ENCODE assay signal across 16 cellular contexts in the genomic region with DNA sequence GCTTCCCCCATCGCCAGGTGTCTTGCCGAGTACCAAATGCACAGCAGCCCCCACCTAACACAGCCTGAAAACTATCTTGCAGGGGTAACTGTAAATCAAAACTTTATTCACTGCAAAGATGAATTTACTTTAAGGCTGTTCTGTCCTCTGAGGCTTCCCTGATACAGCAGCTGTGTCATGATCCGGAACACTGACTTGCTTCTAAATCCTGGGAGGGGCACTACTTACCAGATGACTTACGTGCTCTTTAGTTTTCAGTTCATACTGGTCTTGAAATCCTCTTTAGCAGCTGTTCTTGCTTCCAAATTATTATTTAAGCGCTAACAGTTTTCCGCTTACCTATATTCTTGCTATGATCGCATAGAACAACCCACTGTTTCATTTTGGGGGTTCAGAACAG. TPM values are rescaled to one million over a fixed set of nuclear protein-coding genes. Genes with fewer than 3 reads are reported as not detected.
DNase-seq lines count a peak whose midpoint lies in the region; ATAC-seq and TF ChIP-seq lines count a peak whose summit lies in the region.
"Had no signal": no experiment of that assay in that cellular context is flagged by ENCODE, and none has a peak within 500 bp of the region (broad histone marks: within the 10 kb centered on the region; RNA-seq: fewer than 3 reads in every experiment).

No MANE protein-coding gene starts in this region.

- no peak overlapping the region for H3K4me3 Mint-ChIP-seq in activated T-helper 17 cell treated with anti-CD3 and anti-CD28 coated beads, Interleukin-2, amount 50 U/mL, for 72 hours
- H3K4me3 Mint-ChIP-seq: CD8-positive, alpha-beta T cell had no signal

- H3K27me3 Mint-ChIP-seq in activated T-helper 17 cell treated with anti-CD3 and anti-CD28 coated beads, Interleukin-2, amount 50 U/mL, for 72 hours, result peaks cover 25% of the 10 kb centered on the region

- H3K4me1 Mint-ChIP-seq in activated T-helper 17 cell treated with anti-CD3 and anti-CD28 coated beads, Interleukin-2, amount 50 U/mL, for 72 hours, result no peaks in the 10 kb centered on the region

- WGBS in heart right ventricle, 2 donors, result 84 to 89% methylated on average over 7 of the region's 7 CpGs

- TF ChIP-seq CTCF in heart right ventricle (IDR thresholded peaks at IDR 0.05), result no peak

- intact Hi-C loops in heart right ventricle (cut with DNase I), result loop anchor here in 1 of 10 donors (10.0 kb wide), 1 partner anchor 78 kb away; no protein-coding TSS in a partner anchor

- H3K9me3 ChIP-seq in heart right ventricle, result peaks cover 0 to 6% (median 0%) of the 10 kb centered on the region in 11 donors
- H3K9me3 ChIP-seq: HAP-1 had no signal

- no peak overlapping the region for H3K27ac Mint-ChIP-seq in activated T-helper 17 cell treated with anti-CD3 and anti-CD28 coated beads, Interleukin-2, amount 50 U/mL, for 72 hours
- H3K27ac Mint-ChIP-seq: CD8-positive, alpha-beta T cell had no signal

- ATAC-seq in GM19455 (IDR thresholded peaks at IDR 0.05; ENCODE audit: unreplicated experiment), result no peak
- no peak for ATAC-seq in heart right ventricle
- no peak for ATAC-seq in activated T-helper 17 cell treated with anti-CD3 and anti-CD28 coated beads, Interleukin-2, amount 50 U/mL, for 72 hours (replicated peaks)
- ATAC-seq: CD8-positive, alpha-beta T cell had no signal

- no peak overlapping the region for H3K27ac ChIP-seq in heart right ventricle
- H3K27ac ChIP-seq: GM23248 had no signal

- peak in 2 of 3 experiments; percentile 14 to 55 for DNase-seq in NCI-H1417 (lab: John Stamatoyannopoulos, UW)
- no peak for DNase-seq in NCI-H1417 treated with DMSO at 0.1 percent for 48 hours (lab: John Stamatoyannopoulos, UW)
- DNase-seq in NCI-H82 treated with DMSO at 0.1 percent for 48 hours (lab: John Stamatoyannopoulos, UW; ENCODE audit: unreplicated experiment), result peak; percentile 28
- DNase-seq in myocyte (ENCODE audit: low read depth), result peak; percentile 25
- no peak for DNase-seq in middle frontal gyrus (ENCODE audit: extremely low spot score, low spot score)
- DNase-seq in heart right ventricle, result no peak
- DNase-seq: CD8-positive, alpha-beta T cell; GF-D8; GM23248; KG1; NCI-H187 treated with DMSO at 0.1 percent for 48 hours; NCI-H2171; NCI-H748 treated with DMSO at 0.1 percent for 48 hours had no signal

- no peaks in the 10 kb centered on the region for H3K36me3 Mint-ChIP-seq in activated T-helper 17 cell treated with anti-CD3 and anti-CD28 coated beads, Interleukin-2, amount 50 U/mL, for 72 hours (ENCODE audit: low read depth)
- H3K36me3 Mint-ChIP-seq: CD8-positive, alpha-beta T cell had no signal

- H3K9me3 Mint-ChIP-seq in activated T-helper 17 cell treated with anti-CD3 and anti-CD28 coated beads, Interleukin-2, amount 50 U/mL, for 72 hours, result no peaks in the 10 kb centered on the region
- H3K9me3 Mint-ChIP-seq: CD8-positive, alpha-beta T cell had no signal

- no peak overlapping the region for H3K4me3 ChIP-seq in heart right ventricle
- H3K4me3 ChIP-seq: GM23248, HAP-1 had no signal

- peaks cover 0 to 15% (median 0%) of the 10 kb centered on the region in 7 donors for H3K27me3 ChIP-seq in heart right ventricle

- peaks cover 0 to 2% (median 0%) of the 10 kb centered on the region in 9 donors for H3K36me3 ChIP-seq in heart right ventricle
- H3K36me3 ChIP-seq: HAP-1 had no signal

- H3K4me1 ChIP-seq in heart right ventricle, result peaks cover 0 to 23% (median 11%) of the 10 kb centered on the region in 9 donors
- H3K4me1 ChIP-seq: HAP-1 had no signal

RNA-seq across cellular contexts. Expression of a gene that starts 4.9 kb away (rescaled TPM):
- 1.1 and 1.6 TPM in 2 replicates for total RNA-seq in myocyte
- 7.7 TPM for polyA plus RNA-seq in myocyte (2012)
- total RNA-seq in heart right ventricle, result 10 to 100 TPM; 18.8 to 43.4 (median 37.6) TPM
- 1 to 10 TPM; 6.4 to 7.4 TPM for polyA plus RNA-seq in heart right ventricle
- not detected for total RNA-seq in activated T-helper 17 cell treated with anti-CD3 and anti-CD28 coated beads, Interleukin-2, amount 50 U/mL, for 72 hours
- total RNA-seq: CD8-positive, alpha-beta T cell had no signal

Comparison
In these comparisons a context has a peak if more than half of its experiments do, and no peak if none do; other contexts are left out.
1. DNase-seq: peak in NCI-H1417 (2 of 3), NCI-H82 treated with DMSO at 0.1 percent for 48 hours (single experiment) and myocyte (single experiment); none in NCI-H1417 treated with DMSO at 0.1 percent for 48 hours (single experiment), middle frontal gyrus (single experiment) and heart right ventricle (0 of 2).